ENCODE assay signal across 1 cellular context in the genomic region with DNA sequence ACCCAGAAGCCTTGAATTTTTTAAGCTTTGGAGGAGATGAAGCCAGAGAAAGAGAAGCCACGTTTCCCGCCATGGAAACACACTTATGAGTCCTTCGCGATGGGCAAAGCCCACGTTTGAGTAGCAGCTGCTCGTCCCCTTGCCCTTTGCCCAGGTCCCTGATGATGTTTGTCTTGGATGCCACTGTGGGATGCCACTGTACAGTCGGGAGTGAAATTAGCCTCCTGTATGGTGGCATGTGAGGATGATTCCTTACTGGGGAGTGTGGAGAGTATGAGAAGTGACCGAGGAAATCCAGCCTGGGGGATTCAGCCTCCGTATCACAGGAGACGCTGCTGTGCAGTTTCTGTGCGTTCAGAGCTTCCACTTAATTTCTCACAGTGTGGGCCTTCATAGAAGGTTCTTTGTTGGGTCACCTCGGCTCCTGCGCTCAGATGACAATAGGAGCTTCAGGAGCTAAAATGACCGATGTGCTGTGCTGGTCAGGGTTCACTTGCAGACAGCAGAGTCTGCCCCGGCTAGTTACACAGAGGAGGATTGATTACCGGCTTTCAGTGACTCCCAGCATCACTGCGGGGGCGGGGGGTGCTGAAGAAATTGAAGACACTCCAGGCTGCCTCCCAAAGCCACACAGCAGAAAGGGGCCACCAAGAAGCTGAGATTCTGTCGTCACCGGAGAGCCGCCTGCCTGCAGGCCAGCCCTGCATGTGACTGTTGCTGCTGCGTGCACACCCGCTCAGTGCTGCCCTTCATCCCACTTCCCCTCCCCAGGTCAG.
TF ChIP-seq lines count a peak whose summit lies in the region.

No MANE protein-coding gene starts in this region.

TF ChIP-seq in HepG2, 621 proteins besides CTCF, POLR2A, EP300 and RAD21 (continued from another document and continues in another):
- TF ChIP-seq ZNF280D (CRISPR knock-in tag; IDR thresholded peaks at IDR 0.05) (0 out of 2 replicates have a peak, but pooled peaks have one; percentile 33), ZNF362 (CRISPR knock-in tag; IDR thresholded peaks at IDR 0.05; ENCODE audit: borderline replicate concordance) (no peak), ZBTB7B (CRISPR knock-in tag; IDR thresholded peaks at IDR 0.05) (no peak), ZBTB34 (CRISPR knock-in tag; IDR thresholded peaks at IDR 0.05) (no peak), HNRNPH1 (optimal IDR thresholded peaks at IDR 0.05; ENCODE audit: low read depth, low read length) (no peak), TP53 (CRISPR knock-in tag; conservative IDR thresholded peaks at IDR 0.05) (no peak), TBX2 (CRISPR knock-in tag; IDR thresholded peaks at IDR 0.05; ENCODE audit: borderline replicate concordance) (no peak), ZNF264 (CRISPR knock-in tag; IDR thresholded peaks at IDR 0.05) (no peak), ZNF709 (CRISPR knock-in tag; IDR thresholded peaks at IDR 0.05) (no peak), MED8 (CRISPR knock-in tag; IDR thresholded peaks at IDR 0.05; ENCODE audit: insufficient replicate concordance) (no peak), EZH2 (conservative IDR thresholded peaks at IDR 0.05; ENCODE audit: low read depth, low read length) (no peak), NCOA2 (CRISPR knock-in tag; IDR thresholded peaks at IDR 0.05) (0 out of 2 replicates have a peak, but pooled peaks have one; percentile 13), ATF7-NPFF (CRISPR knock-in tag; IDR thresholded peaks at IDR 0.05; ENCODE audit: low read depth) (no peak), CENPT (CRISPR knock-in tag; IDR thresholded peaks at IDR 0.05; ENCODE audit: low read depth) (no peak), ZBTB3 (CRISPR knock-in tag; IDR thresholded peaks at IDR 0.05; ENCODE audit: borderline replicate concordance, low read depth) (no peak), ZFP82 (CRISPR knock-in tag; IDR thresholded peaks at IDR 0.05; ENCODE audit: borderline replicate concordance) (no peak), GABPA (IDR thresholded peaks at IDR 0.05; ENCODE audit: low read depth, low read length) (no peak), GABPA (CRISPR knock-in tag; IDR thresholded peaks at IDR 0.05; ENCODE audit: low read depth) (no peak), ZNF678 (CRISPR knock-in tag; IDR thresholded peaks at IDR 0.05) (no peak), MED1 (CRISPR knock-in tag; IDR thresholded peaks at IDR 0.05) (no peak), KLF11 (CRISPR knock-in tag; IDR thresholded peaks at IDR 0.05) (no peak), FOSL1 (CRISPR knock-in tag; IDR thresholded peaks at IDR 0.05; ENCODE audit: borderline replicate concordance) (no peak), SIX1 (CRISPR knock-in tag; IDR thresholded peaks at IDR 0.05; ENCODE audit: borderline replicate concordance) (no peak), ZNF468 (CRISPR knock-in tag; IDR thresholded peaks at IDR 0.05) (no peak), ZNF331 (CRISPR knock-in tag; IDR thresholded peaks at IDR 0.05) (0 out of 2 replicates have a peak, but pooled peaks have one; percentile 14), ZNF564 (CRISPR knock-in tag; IDR thresholded peaks at IDR 0.05) (no peak), ATF7 (IDR thresholded peaks at IDR 0.05) (no peak), ATF7 (CRISPR knock-in tag; IDR thresholded peaks at IDR 0.05) (no peak), NONO (IDR thresholded peaks at IDR 0.05) (no peak), NONO (CRISPR knock-in tag; conservative IDR thresholded peaks at IDR 0.05) (0 out of 2 replicates have a peak, but pooled peaks have one; percentile 18), SALL2 (CRISPR knock-in tag; IDR thresholded peaks at IDR 0.05) (0 out of 2 replicates have a peak, but pooled peaks have one; percentile 33), ZNF451 (CRISPR knock-in tag; IDR thresholded peaks at IDR 0.05) (no peak), ZNF775 (CRISPR knock-in tag; IDR thresholded peaks at IDR 0.05; ENCODE audit: borderline replicate concordance) (no peak), ZFP41 (CRISPR knock-in tag; IDR thresholded peaks at IDR 0.05; ENCODE audit: borderline replicate concordance) (no peak), ZNF251 (CRISPR knock-in tag; IDR thresholded peaks at IDR 0.05) (no peak), ZNF30 (CRISPR knock-in tag; IDR thresholded peaks at IDR 0.05) (no peak), ZNF776 (CRISPR knock-in tag; IDR thresholded peaks at IDR 0.05) (no peak), PITX1 (CRISPR knock-in tag; IDR thresholded peaks at IDR 0.05) (no peak), KLF6 (CRISPR knock-in tag; IDR thresholded peaks at IDR 0.05) (no peak), ZFP36 (IDR thresholded peaks at IDR 0.05; ENCODE audit: borderline replicate concordance, low read depth, low read length, partially characterized antibody) (no peak), CEBPB (IDR thresholded peaks at IDR 0.05; ENCODE audit: borderline replicate concordance, low read depth, low read length) (no peak), NR2C2 (CRISPR knock-in tag; IDR thresholded peaks at IDR 0.05; ENCODE audit: borderline replicate concordance) (no peak), TMF1 (CRISPR knock-in tag; IDR thresholded peaks at IDR 0.05; ENCODE audit: low read depth) (no peak), THAP11 (CRISPR knock-in tag; IDR thresholded peaks at IDR 0.05) (no peak), ESRRA (CRISPR knock-in tag; IDR thresholded peaks at IDR 0.05; ENCODE audit: low read depth) (no peak), NFE2L2 (IDR thresholded peaks at IDR 0.05; ENCODE audit: low read length) (no peak), HOXD1 (CRISPR knock-in tag; IDR thresholded peaks at IDR 0.05) (no peak), ZNF143 (CRISPR knock-in tag; IDR thresholded peaks at IDR 0.05) (no peak), TEAD3 (CRISPR knock-in tag; optimal IDR thresholded peaks at IDR 0.05; ENCODE audit: borderline replicate concordance) (no peak), POGZ (CRISPR knock-in tag; IDR thresholded peaks at IDR 0.05) (no peak), HMGA1 (CRISPR knock-in tag; conservative IDR thresholded peaks at IDR 0.05) (no peak), ZFAT (CRISPR knock-in tag; conservative IDR thresholded peaks at IDR 0.05) (no peak), SKI (IDR thresholded peaks at IDR 0.05; ENCODE audit: partially characterized antibody) (peak; percentile 13), TBX3 (IDR thresholded peaks at IDR 0.05; ENCODE audit: borderline replicate concordance) (no peak), JARID2 (CRISPR knock-in tag; IDR thresholded peaks at IDR 0.05; ENCODE audit: insufficient replicate concordance) (no peak), TARDBP (CRISPR knock-in tag; IDR thresholded peaks at IDR 0.05) (no peak), ZC3H13 (CRISPR knock-in tag; IDR thresholded peaks at IDR 0.05) (no peak), ZNF513 (CRISPR knock-in tag; conservative IDR thresholded peaks at IDR 0.05) (no peak), BRD4 (CRISPR knock-in tag; IDR thresholded peaks at IDR 0.05) (no peak)
- TF ChIP-seq, protein P1, sequence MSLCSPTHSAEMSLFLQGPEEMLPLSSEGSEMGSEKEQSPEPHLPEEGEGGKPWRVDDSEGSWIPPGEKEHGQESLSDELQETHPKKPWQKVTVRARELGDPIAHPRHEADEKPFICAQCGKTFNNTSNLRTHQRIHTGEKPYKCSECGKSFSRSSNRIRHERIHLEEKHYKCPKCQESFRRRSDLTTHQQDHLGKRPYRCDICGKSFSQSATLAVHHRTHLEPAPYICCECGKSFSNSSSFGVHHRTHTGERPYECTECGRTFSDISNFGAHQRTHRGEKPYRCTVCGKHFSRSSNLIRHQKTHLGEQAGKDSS (CRISPR knock-in tag; IDR thresholded peaks at IDR 0.05; ENCODE audit: borderline replicate concordance, low read depth) = no peak
- TF ChIP-seq, protein P2, sequence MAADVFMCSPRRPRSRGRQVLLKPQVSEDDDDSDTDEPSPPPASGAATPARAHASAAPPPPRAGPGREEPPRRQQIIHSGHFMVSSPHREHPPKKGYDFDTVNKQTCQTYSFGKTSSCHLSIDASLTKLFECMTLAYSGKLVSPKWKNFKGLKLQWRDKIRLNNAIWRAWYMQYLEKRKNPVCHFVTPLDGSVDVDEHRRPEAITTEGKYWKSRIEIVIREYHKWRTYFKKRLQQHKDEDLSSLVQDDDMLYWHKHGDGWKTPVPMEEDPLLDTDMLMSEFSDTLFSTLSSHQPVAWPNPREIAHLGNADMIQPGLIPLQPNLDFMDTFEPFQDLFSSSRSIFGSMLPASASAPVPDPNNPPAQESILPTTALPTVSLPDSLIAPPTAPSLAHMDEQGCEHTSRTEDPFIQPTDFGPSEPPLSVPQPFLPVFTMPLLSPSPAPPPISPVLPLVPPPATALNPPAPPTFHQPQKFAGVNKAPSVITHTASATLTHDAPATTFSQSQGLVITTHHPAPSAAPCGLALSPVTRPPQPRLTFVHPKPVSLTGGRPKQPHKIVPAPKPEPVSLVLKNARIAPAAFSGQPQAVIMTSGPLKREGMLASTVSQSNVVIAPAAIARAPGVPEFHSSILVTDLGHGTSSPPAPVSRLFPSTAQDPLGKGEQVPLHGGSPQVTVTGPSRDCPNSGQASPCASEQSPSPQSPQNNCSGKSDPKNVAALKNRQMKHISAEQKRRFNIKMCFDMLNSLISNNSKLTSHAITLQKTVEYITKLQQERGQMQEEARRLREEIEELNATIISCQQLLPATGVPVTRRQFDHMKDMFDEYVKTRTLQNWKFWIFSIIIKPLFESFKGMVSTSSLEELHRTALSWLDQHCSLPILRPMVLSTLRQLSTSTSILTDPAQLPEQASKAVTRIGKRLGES (CRISPR knock-in tag; IDR thresholded peaks at IDR 0.05; ENCODE audit: borderline replicate concordance) = no peak
- TF ChIP-seq, protein P3, sequence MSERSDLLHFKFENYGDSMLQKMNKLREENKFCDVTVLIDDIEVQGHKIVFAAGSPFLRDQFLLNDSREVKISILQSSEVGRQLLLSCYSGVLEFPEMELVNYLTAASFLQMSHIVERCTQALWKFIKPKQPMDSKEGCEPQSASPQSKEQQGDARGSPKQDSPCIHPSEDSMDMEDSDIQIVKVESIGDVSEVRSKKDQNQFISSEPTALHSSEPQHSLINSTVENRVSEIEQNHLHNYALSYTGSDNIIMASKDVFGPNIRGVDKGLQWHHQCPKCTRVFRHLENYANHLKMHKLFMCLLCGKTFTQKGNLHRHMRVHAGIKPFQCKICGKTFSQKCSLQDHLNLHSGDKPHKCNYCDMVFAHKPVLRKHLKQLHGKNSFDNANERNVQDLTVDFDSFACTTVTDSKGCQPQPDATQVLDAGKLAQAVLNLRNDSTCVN (CRISPR knock-in tag; IDR thresholded peaks at IDR 0.05; ENCODE audit: borderline replicate concordance) = no peak
- TF ChIP-seq, protein P4, sequence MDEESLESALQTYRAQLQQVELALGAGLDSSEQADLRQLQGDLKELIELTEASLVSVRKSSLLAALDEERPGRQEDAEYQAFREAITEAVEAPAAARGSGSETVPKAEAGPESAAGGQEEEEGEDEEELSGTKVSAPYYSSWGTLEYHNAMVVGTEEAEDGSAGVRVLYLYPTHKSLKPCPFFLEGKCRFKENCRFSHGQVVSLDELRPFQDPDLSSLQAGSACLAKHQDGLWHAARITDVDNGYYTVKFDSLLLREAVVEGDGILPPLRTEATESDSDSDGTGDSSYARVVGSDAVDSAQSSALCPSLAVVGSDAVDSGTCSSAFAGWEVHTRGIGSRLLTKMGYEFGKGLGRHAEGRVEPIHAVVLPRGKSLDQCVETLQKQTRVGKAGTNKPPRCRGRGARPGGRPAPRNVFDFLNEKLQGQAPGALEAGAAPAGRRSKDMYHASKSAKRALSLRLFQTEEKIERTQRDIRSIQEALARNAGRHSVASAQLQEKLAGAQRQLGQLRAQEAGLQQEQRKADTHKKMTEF (CRISPR knock-in tag; IDR thresholded peaks at IDR 0.05) = no peak
